ENCODE assay signal across 8 cellular contexts in the genomic region with DNA sequence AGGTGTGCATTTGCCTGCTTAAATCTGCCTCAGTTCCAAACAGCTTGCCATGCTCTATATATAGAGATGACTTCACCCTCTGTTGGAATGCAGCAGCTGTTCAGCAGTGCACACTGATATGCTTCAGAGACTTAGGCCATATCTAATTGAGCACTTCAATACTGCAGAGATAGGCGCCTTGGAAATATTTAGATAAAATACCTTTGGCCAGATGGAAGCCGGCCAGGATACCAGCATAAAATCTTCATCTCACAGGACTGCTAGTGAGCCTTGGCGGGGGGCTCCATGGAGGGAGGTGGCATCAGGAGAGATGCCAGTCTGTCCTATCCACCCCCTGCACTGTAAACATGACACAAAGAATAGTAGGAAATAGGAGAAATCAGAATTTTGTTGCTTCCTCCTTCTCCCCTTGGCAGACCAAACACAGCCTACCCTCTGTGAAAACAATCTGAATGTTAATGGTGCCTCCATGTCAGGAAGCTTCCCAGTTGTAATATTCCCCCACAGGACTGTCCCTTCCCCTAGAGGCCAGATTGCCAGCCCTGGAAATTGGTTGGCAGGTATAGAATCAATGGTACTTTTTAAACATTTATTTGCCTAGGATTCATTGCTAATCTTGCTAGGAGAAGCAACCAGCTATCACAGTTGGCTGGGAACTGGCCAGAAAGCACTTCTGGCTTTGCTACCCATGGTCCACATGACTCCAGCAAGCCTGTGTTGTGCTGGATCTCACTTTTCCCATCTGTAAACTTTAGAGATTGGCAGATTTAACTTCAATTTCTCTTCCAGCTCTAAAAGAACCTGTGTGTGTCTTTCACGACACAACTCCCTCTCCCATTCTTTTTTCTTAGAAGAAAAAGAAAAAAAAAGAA.
A peak's percentile ranks its signal among the peaks of the same experiment; 100 is the strongest.
DNase-seq lines count a peak whose midpoint lies in the region; ATAC-seq and TF ChIP-seq lines count a peak whose summit lies in the region.

No MANE protein-coding gene starts in this region.

- H3K27ac Mint-ChIP-seq in osteocyte (ENCODE audit: unreplicated experiment), result peak overlapping the region; percentile 29

- no peaks in the 10 kb centered on the region for H3K36me3 Mint-ChIP-seq in osteocyte (ENCODE audit: unreplicated experiment)

- ATAC-seq in esophagus mucosa (peak; percentile 55), HG03520 (IDR thresholded peaks at IDR 0.05; ENCODE audit: unreplicated experiment) (no peak), GM18511 (IDR thresholded peaks at IDR 0.05; ENCODE audit: unreplicated experiment) (no peak)

- H3K9me3 Mint-ChIP-seq in osteocyte (ENCODE audit: unreplicated experiment), result no peaks in the 10 kb centered on the region

- DNase-seq in Caki2 (ENCODE audit: low read depth) (peak; percentile 67), NCI-H2196 treated with DMSO at 0.1 percent for 48 hours (lab: John Stamatoyannopoulos, UW; ENCODE audit: unreplicated experiment) (peak; percentile 56), osteocyte (ENCODE audit: extremely low spot score, unreplicated experiment) (no peak)
- no peak for DNase-seq in activated CD8-positive, alpha-beta memory T cell treated with anti-CD3 and anti-CD28 coated beads, Interleukin-2, amount 50 U/mL, for 4 hours
- DNase-seq in activated CD4-positive, alpha-beta T cell treated with anti-CD3 and anti-CD28 coated beads, Interleukin-2, amount 50 U/mL, for 1 hour, result no peak

- H3K27me3 Mint-ChIP-seq in osteocyte (ENCODE audit: unreplicated experiment), result no peaks in the 10 kb centered on the region

- peaks cover 21% of the 10 kb centered on the region for H3K4me1 Mint-ChIP-seq in osteocyte (ENCODE audit: unreplicated experiment)

- in situ Hi-C loops in Caki2 (cut with HindIII; ENCODE audit: low pct_unique_long_range_greater_than_20kb, low sequenced_read_pairs), result no loop called here

- H3K4me3 Mint-ChIP-seq in osteocyte (ENCODE audit: unreplicated experiment), result no peak overlapping the region

- no peak for TF ChIP-seq CTCF in osteocyte (IDR thresholded peaks at IDR 0.05)

Comparison
In these comparisons a context has a peak if more than half of its experiments do, and no peak if none do; other contexts are left out.
1. DNase-seq: peak in Caki2 (single experiment) and NCI-H2196 treated with DMSO at 0.1 percent for 48 hours (single experiment); none in osteocyte (single experiment), activated CD8-positive, alpha-beta memory T cell treated with anti-CD3 and anti-CD28 coated beads, Interleukin-2, amount 50 U/mL, for 4 hours (single experiment) and activated CD4-positive, alpha-beta T cell treated with anti-CD3 and anti-CD28 coated beads, Interleukin-2, amount 50 U/mL, for 1 hour (single experiment).